Comparison of ENCODE assay signal across 13 cellular contexts in the genomic region with DNA sequence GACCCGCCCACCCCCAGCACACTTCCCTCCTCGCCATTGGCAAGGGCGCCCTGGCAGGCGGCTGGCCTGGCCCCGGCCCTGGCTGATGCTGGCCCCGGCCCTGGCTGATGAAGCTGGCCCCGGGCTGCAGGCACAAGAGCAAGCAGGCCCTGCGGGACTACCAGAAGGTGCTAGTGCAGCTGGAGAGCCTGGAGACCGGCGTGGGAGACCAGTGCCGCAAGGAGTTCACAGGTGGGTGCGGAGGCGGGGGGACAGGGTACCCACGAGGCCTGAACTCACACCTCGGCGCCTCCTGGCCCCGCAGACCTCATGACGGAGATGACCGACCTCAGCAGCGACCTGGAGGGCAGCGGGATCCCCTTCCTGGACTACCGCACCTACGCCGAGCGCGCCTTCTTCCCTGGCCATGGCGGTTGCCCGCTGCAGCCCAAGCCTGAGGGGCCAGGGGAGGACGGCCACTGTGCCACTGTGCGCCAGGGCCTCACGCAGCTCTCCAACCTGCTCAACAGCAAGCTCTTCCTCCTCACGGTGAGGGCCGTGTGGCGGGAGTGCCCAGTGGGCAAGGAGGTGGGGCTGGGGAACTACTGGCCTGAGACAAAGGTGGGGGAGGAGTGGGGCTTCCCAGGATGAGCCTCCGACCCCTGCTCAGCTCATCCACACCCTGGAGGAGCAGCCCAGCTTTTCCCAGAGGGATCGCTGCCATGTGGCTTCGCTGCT. TPM values are rescaled to one million over a fixed set of nuclear protein-coding genes. Genes with fewer than 3 reads are reported as not detected.
"Had no signal": no experiment of that assay in that cellular context is flagged by ENCODE, and none has a peak within 500 bp of the region (broad histone marks: within the 10 kb centered on the region; RNA-seq: fewer than 3 reads in every experiment).

No MANE protein-coding gene starts in this region.

- H3K9me3 Mint-ChIP-seq: activated T-helper 2 cell treated with anti-CD3 and anti-CD28 coated beads, Interferon-gamma antibody, Interleukin-2, Interleukin-4, amounts not matched to agents 10 μg/mL and 5 μg/mL and 100 μg/mL, durations not matched to agents 14 hours and 24 hours and 36 hours; naive thymus-derived CD4-positive, alpha-beta T cell; stimulated activated naive CD8-positive, alpha-beta T cell treated with anti-CD3 and anti-CD28 coated beads, Interleukin-15, Interleukin-2, amounts not matched to agents 100 ng/mL and 50 ng/mL, for 24 hours; T-helper 1 cell treated with Interleukin-12 subunit alpha and Interleukin-12 subunit beta and Interleukin-4 antibody, amounts not matched to agents 30 μg/mL and 1 μg/mL, for 36 hours had no signal

- ATAC-seq: foreskin keratinocyte; naive thymus-derived CD4-positive, alpha-beta T cell had no signal

- H3K27me3 ChIP-seq: foreskin keratinocyte, testis had no signal

- H3K27ac ChIP-seq: breast epithelium, foreskin keratinocyte, testis had no signal

- DNase-seq: activated CD4-positive, alpha-beta T cell treated with anti-CD3 and anti-CD28 coated beads for 48 hours; anterior cingulate cortex; foreskin keratinocyte; naive thymus-derived CD4-positive, alpha-beta T cell; occipital lobe; stimulated activated CD4-positive, alpha-beta T cell treated with anti-CD3 and anti-CD28 coated beads, Interleukin-15, amount 100 ng/mL, for 24 hours; stimulated activated CD4-positive, alpha-beta T cell treated with anti-CD3 and anti-CD28 coated beads, Interleukin-4, amount 100 ng/mL, for 24 hours; testis had no signal

- H3K9me3 ChIP-seq: breast epithelium, testis had no signal

- H3K4me1 Mint-ChIP-seq: naive thymus-derived CD4-positive, alpha-beta T cell had no signal

- H3K4me1 ChIP-seq: breast epithelium, foreskin keratinocyte, testis had no signal

- H3K27me3 Mint-ChIP-seq: activated naive CD8-positive, alpha-beta T cell; stimulated activated naive CD8-positive, alpha-beta T cell treated with anti-CD3 and anti-CD28 coated beads, Interleukin-15, Interleukin-2, amounts not matched to agents 100 ng/mL and 50 ng/mL, for 24 hours had no signal

- H3K27ac Mint-ChIP-seq: activated naive CD8-positive, alpha-beta T cell; activated T-helper 2 cell treated with anti-CD3 and anti-CD28 coated beads, Interferon-gamma antibody, Interleukin-2, Interleukin-4, amounts not matched to agents 10 μg/mL and 5 μg/mL and 100 μg/mL, durations not matched to agents 14 hours and 24 hours and 36 hours; naive thymus-derived CD4-positive, alpha-beta T cell; stimulated activated naive CD8-positive, alpha-beta T cell treated with anti-CD3 and anti-CD28 coated beads, Interleukin-15, Interleukin-2, amounts not matched to agents 100 ng/mL and 50 ng/mL, for 24 hours; T-helper 1 cell treated with Interleukin-12 subunit alpha and Interleukin-12 subunit beta and Interleukin-4 antibody, amounts not matched to agents 30 μg/mL and 1 μg/mL, for 36 hours had no signal

- H3K36me3 Mint-ChIP-seq: activated naive CD8-positive, alpha-beta T cell; naive thymus-derived CD4-positive, alpha-beta T cell had no signal

- H3K36me3 ChIP-seq: breast epithelium had no signal

- H3K4me3 Mint-ChIP-seq: activated naive CD8-positive, alpha-beta T cell; naive thymus-derived CD4-positive, alpha-beta T cell; stimulated activated naive CD8-positive, alpha-beta T cell treated with anti-CD3 and anti-CD28 coated beads, Interleukin-15, Interleukin-2, amounts not matched to agents 100 ng/mL and 50 ng/mL, for 24 hours; T-helper 1 cell treated with Interleukin-12 subunit alpha and Interleukin-12 subunit beta and Interleukin-4 antibody, amounts not matched to agents 30 μg/mL and 1 μg/mL, for 36 hours had no signal

- H3K4me3 ChIP-seq: breast epithelium, testis had no signal

RNA-seq across cellular contexts. Expression of gene SRPK3, which starts 6.1 kb away (rescaled TPM):
- total RNA-seq: activated T-helper 2 cell treated with anti-CD3 and anti-CD28 coated beads, Interferon-gamma antibody, Interleukin-2, Interleukin-4, amounts not matched to agents 10 μg/mL and 5 μg/mL and 100 μg/mL, durations not matched to agents 14 hours and 24 hours and 36 hours; naive thymus-derived CD4-positive, alpha-beta T cell had no signal
